2 cellular contexts compared by ENCODE assay signal in the genomic region with DNA sequence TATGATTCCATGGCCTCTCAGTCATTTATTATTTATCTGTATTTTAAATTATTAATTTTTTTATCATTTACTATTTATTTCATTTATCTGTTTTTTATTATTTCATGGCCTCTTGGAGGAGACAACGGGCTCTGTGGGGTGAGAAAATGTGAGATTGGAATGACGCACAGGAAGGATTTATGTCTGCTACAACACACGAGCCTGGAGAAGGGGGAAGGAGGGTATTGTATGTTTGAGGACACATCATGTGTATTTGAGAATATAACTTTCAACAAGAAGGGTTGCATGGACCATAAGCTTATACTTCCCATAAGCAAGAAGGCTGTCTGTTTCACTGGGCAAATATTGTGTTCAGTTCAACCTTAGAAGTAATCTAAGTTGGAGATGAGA.
TF ChIP-seq lines count a peak whose summit lies in the region.

No MANE protein-coding gene starts in this region.

TF ChIP-seq in IMR-90, 13 proteins besides CTCF, POLR2A, EP300 and RAD21:
- TF ChIP-seq CEBPB (IDR thresholded peaks at IDR 0.05; ENCODE audit: low read depth, low read length), result no peak
- TF ChIP-seq BHLHE40 (IDR thresholded peaks at IDR 0.05; ENCODE audit: low read depth, low read length), result no peak
- no peak for TF ChIP-seq FOS (IDR thresholded peaks at IDR 0.05; ENCODE audit: low read depth, low read length)
- no peak for TF ChIP-seq MAFK (IDR thresholded peaks at IDR 0.05; ENCODE audit: low read depth, low read length)
- TF ChIP-seq, protein P1, sequence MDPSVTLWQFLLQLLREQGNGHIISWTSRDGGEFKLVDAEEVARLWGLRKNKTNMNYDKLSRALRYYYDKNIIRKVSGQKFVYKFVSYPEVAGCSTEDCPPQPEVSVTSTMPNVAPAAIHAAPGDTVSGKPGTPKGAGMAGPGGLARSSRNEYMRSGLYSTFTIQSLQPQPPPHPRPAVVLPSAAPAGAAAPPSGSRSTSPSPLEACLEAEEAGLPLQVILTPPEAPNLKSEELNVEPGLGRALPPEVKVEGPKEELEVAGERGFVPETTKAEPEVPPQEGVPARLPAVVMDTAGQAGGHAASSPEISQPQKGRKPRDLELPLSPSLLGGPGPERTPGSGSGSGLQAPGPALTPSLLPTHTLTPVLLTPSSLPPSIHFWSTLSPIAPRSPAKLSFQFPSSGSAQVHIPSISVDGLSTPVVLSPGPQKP (IDR thresholded peaks at IDR 0.05; ENCODE audit: borderline replicate concordance, low read depth, low read length), result no peak
- no peak for TF ChIP-seq RFX5 (IDR thresholded peaks at IDR 0.05; ENCODE audit: low read depth, low read length)
- TF ChIP-seq, protein P2, sequence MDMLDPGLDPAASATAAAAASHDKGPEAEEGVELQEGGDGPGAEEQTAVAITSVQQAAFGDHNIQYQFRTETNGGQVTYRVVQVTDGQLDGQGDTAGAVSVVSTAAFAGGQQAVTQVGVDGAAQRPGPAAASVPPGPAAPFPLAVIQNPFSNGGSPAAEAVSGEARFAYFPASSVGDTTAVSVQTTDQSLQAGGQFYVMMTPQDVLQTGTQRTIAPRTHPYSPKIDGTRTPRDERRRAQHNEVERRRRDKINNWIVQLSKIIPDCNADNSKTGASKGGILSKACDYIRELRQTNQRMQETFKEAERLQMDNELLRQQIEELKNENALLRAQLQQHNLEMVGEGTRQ (IDR thresholded peaks at IDR 0.05; ENCODE audit: low read depth, low read length), result no peak
- no peak for TF ChIP-seq SMC3 (IDR thresholded peaks at IDR 0.05; ENCODE audit: low read depth, low read length)
- TF ChIP-seq NFE2L2 (IDR thresholded peaks at IDR 0.05; ENCODE audit: low read depth, low read length), result no peak
- no peak for TF ChIP-seq CHD1 (IDR thresholded peaks at IDR 0.05; ENCODE audit: low read depth, low read length)
- TF ChIP-seq MAZ (IDR thresholded peaks at IDR 0.05; ENCODE audit: borderline replicate concordance, low read depth, low read length), result no peak
- TF ChIP-seq RCOR1 (IDR thresholded peaks at IDR 0.05; ENCODE audit: insufficient replicate concordance, low read length), result no peak
- TF ChIP-seq MXI1 (IDR thresholded peaks at IDR 0.05; ENCODE audit: borderline replicate concordance, low read depth, low read length), result no peak

TF ChIP-seq in K562, 482 proteins besides CTCF, POLR2A, EP300 and RAD21:
- TF ChIP-seq KHSRP (IDR thresholded peaks at IDR 0.05) (no peak), HCFC1 (IDR thresholded peaks at IDR 0.05; ENCODE audit: low read depth, low read length) (no peak), PRPF4 (IDR thresholded peaks at IDR 0.05; ENCODE audit: insufficient read depth, low read depth, low read length, poor library complexity, severe bottlenecking) (no peak), EGR1 (conservative IDR thresholded peaks at IDR 0.05) (no peak), SREBF2 (CRISPR knock-in tag; IDR thresholded peaks at IDR 0.05) (no peak), ZNF197 (CRISPR knock-in tag; IDR thresholded peaks at IDR 0.05; ENCODE audit: low read depth) (no peak), ZFP36 (IDR thresholded peaks at IDR 0.05; ENCODE audit: low read depth, low read length, partially characterized antibody) (no peak), LEF1 (IDR thresholded peaks at IDR 0.05) (no peak), DDX20 (tag; IDR thresholded peaks at IDR 0.05; ENCODE audit: low read depth) (no peak)
- TF ChIP-seq, protein P3, sequence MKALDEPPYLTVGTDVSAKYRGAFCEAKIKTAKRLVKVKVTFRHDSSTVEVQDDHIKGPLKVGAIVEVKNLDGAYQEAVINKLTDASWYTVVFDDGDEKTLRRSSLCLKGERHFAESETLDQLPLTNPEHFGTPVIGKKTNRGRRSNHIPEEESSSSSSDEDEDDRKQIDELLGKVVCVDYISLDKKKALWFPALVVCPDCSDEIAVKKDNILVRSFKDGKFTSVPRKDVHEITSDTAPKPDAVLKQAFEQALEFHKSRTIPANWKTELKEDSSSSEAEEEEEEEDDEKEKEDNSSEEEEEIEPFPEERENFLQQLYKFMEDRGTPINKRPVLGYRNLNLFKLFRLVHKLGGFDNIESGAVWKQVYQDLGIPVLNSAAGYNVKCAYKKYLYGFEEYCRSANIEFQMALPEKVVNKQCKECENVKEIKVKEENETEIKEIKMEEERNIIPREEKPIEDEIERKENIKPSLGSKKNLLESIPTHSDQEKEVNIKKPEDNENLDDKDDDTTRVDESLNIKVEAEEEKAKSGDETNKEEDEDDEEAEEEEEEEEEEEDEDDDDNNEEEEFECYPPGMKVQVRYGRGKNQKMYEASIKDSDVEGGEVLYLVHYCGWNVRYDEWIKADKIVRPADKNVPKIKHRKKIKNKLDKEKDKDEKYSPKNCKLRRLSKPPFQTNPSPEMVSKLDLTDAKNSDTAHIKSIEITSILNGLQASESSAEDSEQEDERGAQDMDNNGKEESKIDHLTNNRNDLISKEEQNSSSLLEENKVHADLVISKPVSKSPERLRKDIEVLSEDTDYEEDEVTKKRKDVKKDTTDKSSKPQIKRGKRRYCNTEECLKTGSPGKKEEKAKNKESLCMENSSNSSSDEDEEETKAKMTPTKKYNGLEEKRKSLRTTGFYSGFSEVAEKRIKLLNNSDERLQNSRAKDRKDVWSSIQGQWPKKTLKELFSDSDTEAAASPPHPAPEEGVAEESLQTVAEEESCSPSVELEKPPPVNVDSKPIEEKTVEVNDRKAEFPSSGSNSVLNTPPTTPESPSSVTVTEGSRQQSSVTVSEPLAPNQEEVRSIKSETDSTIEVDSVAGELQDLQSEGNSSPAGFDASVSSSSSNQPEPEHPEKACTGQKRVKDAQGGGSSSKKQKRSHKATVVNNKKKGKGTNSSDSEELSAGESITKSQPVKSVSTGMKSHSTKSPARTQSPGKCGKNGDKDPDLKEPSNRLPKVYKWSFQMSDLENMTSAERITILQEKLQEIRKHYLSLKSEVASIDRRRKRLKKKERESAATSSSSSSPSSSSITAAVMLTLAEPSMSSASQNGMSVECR (CRISPR knock-in tag; IDR thresholded peaks at IDR 0.05), result no peak
- TF ChIP-seq, protein P4, sequence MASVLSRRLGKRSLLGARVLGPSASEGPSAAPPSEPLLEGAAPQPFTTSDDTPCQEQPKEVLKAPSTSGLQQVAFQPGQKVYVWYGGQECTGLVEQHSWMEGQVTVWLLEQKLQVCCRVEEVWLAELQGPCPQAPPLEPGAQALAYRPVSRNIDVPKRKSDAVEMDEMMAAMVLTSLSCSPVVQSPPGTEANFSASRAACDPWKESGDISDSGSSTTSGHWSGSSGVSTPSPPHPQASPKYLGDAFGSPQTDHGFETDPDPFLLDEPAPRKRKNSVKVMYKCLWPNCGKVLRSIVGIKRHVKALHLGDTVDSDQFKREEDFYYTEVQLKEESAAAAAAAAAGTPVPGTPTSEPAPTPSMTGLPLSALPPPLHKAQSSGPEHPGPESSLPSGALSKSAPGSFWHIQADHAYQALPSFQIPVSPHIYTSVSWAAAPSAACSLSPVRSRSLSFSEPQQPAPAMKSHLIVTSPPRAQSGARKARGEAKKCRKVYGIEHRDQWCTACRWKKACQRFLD (CRISPR knock-in tag; IDR thresholded peaks at IDR 0.05), result no peak
